8 cellular contexts compared by ENCODE assay signal in genomic region chr21:39016740-39017315, GRCh38.
DNase-seq lines count a peak whose midpoint lies in the region; ATAC-seq and TF ChIP-seq lines count a peak whose summit lies in the region.

No MANE protein-coding gene starts in this region.

- intact Hi-C loops in posterior vena cava (cut with DNase I) = no loop called here

- no peaks in the 10 kb centered on the region for H3F3A ChIP-seq in SU-DHL-6 (ENCODE audit: insufficient read depth)

- H3K36me3 ChIP-seq in BLaER1 (0 out of 2 replicates have a peak, but pooled peaks cover 3% of the 10 kb centered on the region), SU-DHL-6 (ENCODE audit: low read length) (no peaks in the 10 kb centered on the region)

- peak; percentile 98 for ATAC-seq in GM19351 (IDR thresholded peaks at IDR 0.05; ENCODE audit: unreplicated experiment)
- ATAC-seq in HG03196 (IDR thresholded peaks at IDR 0.05; ENCODE audit: unreplicated experiment) = peak; percentile 95

- H3K27ac ChIP-seq in BLaER1 (peak overlapping the region; percentile 76), SU-DHL-6 (ENCODE audit: low read depth, low read length) (no peak overlapping the region)

- H3K4me2 ChIP-seq in BLaER1 = peak overlapping the region; percentile 78
- peak overlapping the region; percentile 20 for H3K4me2 ChIP-seq in SU-DHL-6 (ENCODE audit: low read depth, low read length, poor library complexity, severe bottlenecking)

- DNase-seq in NCI-H524 treated with DMSO at 0.1 percent for 48 hours (lab: John Stamatoyannopoulos, UW) = no peak
- DNase-seq in ecto neural progenitor cell (ENCODE audit: low spot score) = no peak
- DNase-seq in activated gamma-delta T cell (lab: John Stamatoyannopoulos, UW) = no peak
- no peak for DNase-seq in posterior vena cava (ENCODE audit: low spot score)

- no peaks in the 10 kb centered on the region for H3K9me2 ChIP-seq in SU-DHL-6 (replicated peaks; ENCODE audit: insufficient read depth, low read length)

- TF ChIP-seq CTCF in SU-DHL-6 (IDR thresholded peaks at IDR 0.05; ENCODE audit: insufficient read depth, low read length, poor library complexity, severe bottlenecking) = no peak

- no peaks in the 10 kb centered on the region for H4K20me1 ChIP-seq in BLaER1
- no peaks in the 10 kb centered on the region for H4K20me1 ChIP-seq in SU-DHL-6 (ENCODE audit: low read depth, low read length)

- H3K9ac ChIP-seq in BLaER1 = peak overlapping the region; percentile 1; the same call in 1 of the 2 replicates
- H3K9ac ChIP-seq in SU-DHL-6 (ENCODE audit: low read length) = no peak overlapping the region

- H3K27me3 ChIP-seq in BLaER1 (no peaks in the 10 kb centered on the region), SU-DHL-6 (ENCODE audit: low read length) (no peaks in the 10 kb centered on the region)

- peaks cover 76% of the 10 kb centered on the region for H3K4me1 ChIP-seq in BLaER1

- H3K9me3 ChIP-seq in BLaER1 = peaks cover 26% of the 10 kb centered on the region
- no peaks in the 10 kb centered on the region for H3K9me3 ChIP-seq in SU-DHL-6 (ENCODE audit: insufficient read depth, low read length)

- H2AFZ ChIP-seq in SU-DHL-6 (ENCODE audit: low read depth, low read length, severe bottlenecking) = no peak overlapping the region

- H3K79me2 ChIP-seq in SU-DHL-6 (ENCODE audit: insufficient read depth, low read length) = no peaks in the 10 kb centered on the region

- H3K4me3 ChIP-seq in BLaER1 = no peak overlapping the region
- H3K4me3 ChIP-seq in SU-DHL-6 (ENCODE audit: insufficient read depth, low read length, poor library complexity, severe bottlenecking) = no peak overlapping the region
